In genomic region chr12:114186241-114187002, GRCh38 we compare ENCODE assay signal across 2 cellular contexts.
TF ChIP-seq lines count a peak whose summit lies in the region.

No MANE protein-coding gene starts in this region.

TF ChIP-seq in SK-N-SH, 30 proteins besides CTCF, POLR2A, EP300 and RAD21 (continued from another document):
- TF ChIP-seq, protein P1, sequence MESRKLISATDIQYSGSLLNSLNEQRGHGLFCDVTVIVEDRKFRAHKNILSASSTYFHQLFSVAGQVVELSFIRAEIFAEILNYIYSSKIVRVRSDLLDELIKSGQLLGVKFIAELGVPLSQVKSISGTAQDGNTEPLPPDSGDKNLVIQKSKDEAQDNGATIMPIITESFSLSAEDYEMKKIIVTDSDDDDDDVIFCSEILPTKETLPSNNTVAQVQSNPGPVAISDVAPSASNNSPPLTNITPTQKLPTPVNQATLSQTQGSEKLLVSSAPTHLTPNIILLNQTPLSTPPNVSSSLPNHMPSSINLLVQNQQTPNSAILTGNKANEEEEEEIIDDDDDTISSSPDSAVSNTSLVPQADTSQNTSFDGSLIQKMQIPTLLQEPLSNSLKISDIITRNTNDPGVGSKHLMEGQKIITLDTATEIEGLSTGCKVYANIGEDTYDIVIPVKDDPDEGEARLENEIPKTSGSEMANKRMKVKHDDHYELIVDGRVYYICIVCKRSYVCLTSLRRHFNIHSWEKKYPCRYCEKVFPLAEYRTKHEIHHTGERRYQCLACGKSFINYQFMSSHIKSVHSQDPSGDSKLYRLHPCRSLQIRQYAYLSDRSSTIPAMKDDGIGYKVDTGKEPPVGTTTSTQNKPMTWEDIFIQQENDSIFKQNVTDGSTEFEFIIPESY (IDR thresholded peaks at IDR 0.05; ENCODE audit: borderline replicate concordance, low read depth): no peak
- no peak for TF ChIP-seq RFX5 (IDR thresholded peaks at IDR 0.05; ENCODE audit: low read length)
- no peak for TF ChIP-seq FOSL2 (IDR thresholded peaks at IDR 0.05; ENCODE audit: borderline replicate concordance, low read depth)
- no peak for TF ChIP-seq NFIC (IDR thresholded peaks at IDR 0.05; ENCODE audit: borderline replicate concordance)
- no peak for TF ChIP-seq YY1 (IDR thresholded peaks at IDR 0.05; ENCODE audit: low read depth)
- no peak for TF ChIP-seq USF1 (IDR thresholded peaks at IDR 0.05; ENCODE audit: borderline replicate concordance, low read depth)
- no peak for TF ChIP-seq MAX (IDR thresholded peaks at IDR 0.05; ENCODE audit: low read depth)

TF ChIP-seq in SK-N-SH treated with all-trans-retinoic acid at 6 μM for 48 hours, 23 proteins besides CTCF, POLR2A, EP300 and RAD21 (continued from another document):
- TF ChIP-seq, protein P2, sequence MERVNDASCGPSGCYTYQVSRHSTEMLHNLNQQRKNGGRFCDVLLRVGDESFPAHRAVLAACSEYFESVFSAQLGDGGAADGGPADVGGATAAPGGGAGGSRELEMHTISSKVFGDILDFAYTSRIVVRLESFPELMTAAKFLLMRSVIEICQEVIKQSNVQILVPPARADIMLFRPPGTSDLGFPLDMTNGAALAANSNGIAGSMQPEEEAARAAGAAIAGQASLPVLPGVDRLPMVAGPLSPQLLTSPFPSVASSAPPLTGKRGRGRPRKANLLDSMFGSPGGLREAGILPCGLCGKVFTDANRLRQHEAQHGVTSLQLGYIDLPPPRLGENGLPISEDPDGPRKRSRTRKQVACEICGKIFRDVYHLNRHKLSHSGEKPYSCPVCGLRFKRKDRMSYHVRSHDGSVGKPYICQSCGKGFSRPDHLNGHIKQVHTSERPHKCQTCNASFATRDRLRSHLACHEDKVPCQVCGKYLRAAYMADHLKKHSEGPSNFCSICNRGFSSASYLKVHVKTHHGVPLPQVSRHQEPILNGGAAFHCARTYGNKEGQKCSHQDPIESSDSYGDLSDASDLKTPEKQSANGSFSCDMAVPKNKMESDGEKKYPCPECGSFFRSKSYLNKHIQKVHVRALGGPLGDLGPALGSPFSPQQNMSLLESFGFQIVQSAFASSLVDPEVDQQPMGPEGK (CRISPR knock-in tag; IDR thresholded peaks at IDR 0.05; ENCODE audit: borderline replicate concordance): no peak
- TF ChIP-seq ARNTL (CRISPR knock-in tag; IDR thresholded peaks at IDR 0.05; ENCODE audit: borderline replicate concordance, low read depth): no peak
TF ChIP-seq in SK-N-SH treated with all-trans-retinoic acid at 6 μM for 48 hours: peak in this region for 0.
